ENCODE assay signal across 12 cellular contexts in the genomic region with DNA sequence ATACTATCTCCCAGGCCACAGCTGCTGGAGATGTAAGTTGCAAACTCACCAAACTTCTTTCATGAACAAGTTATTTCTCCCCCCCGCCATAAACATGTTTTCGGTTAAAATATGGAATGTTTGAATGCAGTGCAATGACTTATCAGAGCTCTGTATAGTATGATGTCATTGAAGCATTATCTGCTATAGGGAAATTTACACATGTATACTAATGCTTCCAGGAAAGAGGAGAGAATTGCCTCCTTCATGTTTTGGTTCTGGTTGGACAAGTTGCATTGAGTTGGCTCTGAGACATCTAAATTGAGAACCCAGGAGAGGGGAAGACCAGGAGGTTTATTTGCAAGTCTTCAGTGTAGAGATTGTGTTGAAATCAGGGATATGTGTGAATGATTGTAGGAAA. TPM values are rescaled to one million over a fixed set of nuclear protein-coding genes. Genes with fewer than 3 reads are reported as not detected.
"Had no signal": no experiment of that assay in that cellular context is flagged by ENCODE, and none has a peak within 500 bp of the region (broad histone marks: within the 10 kb centered on the region; RNA-seq: fewer than 3 reads in every experiment).

No MANE protein-coding gene starts in this region.

- H3K4me1 ChIP-seq: HAP-1 had no signal

- H3K4me2 ChIP-seq: GM23338 had no signal

- H2AFZ ChIP-seq: GM23248, GM23338 had no signal

- ATAC-seq: GM23338, HCT116 had no signal

- H3K9me3 ChIP-seq: HAP-1 had no signal

- FAIRE-seq: H1, H54 had no signal

- H3K27ac ChIP-seq: GM23248 had no signal

- H3K9ac ChIP-seq: GM23248 had no signal

- DNase-seq: GM23248, GOT3, H7, H9, HCEC 1CT, HFFc6 had no signal

- H3K4me3 ChIP-seq: GM23248, GM23338, HAP-1 had no signal

RNA-seq across cellular contexts. Expression of a gene that starts 27.0 kb away (rescaled TPM):
- total RNA-seq: GM23248, GM23338, H1, H4, H7, H9, HFFc6 had no signal
- polyA plus RNA-seq: GM23248, H1 had no signal
